In genomic region chr16:30784215-30784614, GRCh38 we compare ENCODE assay signal across 21 cellular contexts.
"Had no signal": no experiment of that assay in that cellular context is flagged by ENCODE, and none has a peak within 500 bp of the region (broad histone marks: within the 10 kb centered on the region; RNA-seq: fewer than 3 reads in every experiment).

No MANE protein-coding gene starts in this region.

- H3K27me3 ChIP-seq: SJCRH30 had no signal

- FAIRE-seq: HepG2 had no signal

- H3K27ac ChIP-seq: KMS-11, SJCRH30 had no signal

- H3K9me3 ChIP-seq: SJCRH30 had no signal

- H3K4me3 ChIP-seq: SJCRH30 had no signal

- H3K4me2 ChIP-seq: KMS-11 had no signal

- DNase-seq: IMR-90, Kasumi-1, MV-4-11, NCI-H1048, NCI-H1105, NCI-H1417, NCI-H1436 treated with DMSO at 0.1 percent for 48 hours, NCI-H1694, NCI-H187 treated with DMSO at 0.1 percent for 48 hours, NCI-H2029 treated with DMSO at 0.1 percent for 48 hours, NCI-H226, NCI-H446, NCI-H510A, NCI-H524 treated with DMSO at 0.1 percent for 48 hours, NCI-H69, NCI-H774, PC-3, SHP77 treated with DMSO at 0.1 percent for 48 hours, SJCRH30 had no signal

- H3K9ac ChIP-seq: KMS-11 had no signal
